8 cellular contexts compared by ENCODE assay signal in genomic region chr12:53493610-53494391, GRCh38. TPM values are rescaled to one million over a fixed set of nuclear protein-coding genes. Genes with fewer than 3 reads are reported as not detected.
DNase-seq lines count a peak whose midpoint lies in the region; ATAC-seq and TF ChIP-seq lines count a peak whose summit lies in the region.

No MANE protein-coding gene starts in this region.

- no peaks in the 10 kb centered on the region for H3K27me3 Mint-ChIP-seq in activated naive CD4-positive, alpha-beta T cell treated with anti-CD3 and anti-CD28 coated beads, Interleukin-2, amount 50 U/mL, for 24 hours

- no peaks in the 10 kb centered on the region for H3K9me3 Mint-ChIP-seq in activated naive CD4-positive, alpha-beta T cell treated with anti-CD3 and anti-CD28 coated beads, Interleukin-2, amount 50 U/mL, for 24 hours

- no peaks in the 10 kb centered on the region for H3K36me3 ChIP-seq in lower lobe of right lung
- H3K36me3 ChIP-seq in transverse colon, result no peaks in the 10 kb centered on the region

- intact Hi-C loops in lower lobe of right lung (cut with DNase I) (no loop called here), transverse colon (cut with DNase I; ENCODE audit: low total_unique reads) (no loop called here)

- peaks cover 44% of the 10 kb centered on the region for H3K4me1 Mint-ChIP-seq in activated naive CD4-positive, alpha-beta T cell treated with anti-CD3 and anti-CD28 coated beads, Interleukin-2, amount 50 U/mL, for 24 hours

- H3K4me3 ChIP-seq in lower lobe of right lung (peak overlapping the region; percentile 63), transverse colon (peak overlapping the region in 3 of 4 donors; percentile 39 to 67 (median 54))

- H3K27ac Mint-ChIP-seq in activated naive CD4-positive, alpha-beta T cell treated with anti-CD3 and anti-CD28 coated beads, Interleukin-2, amount 50 U/mL, for 24 hours, result peak overlapping the region; percentile 96

- DNase-seq in activated naive CD4-positive, alpha-beta T cell treated with anti-CD3 and anti-CD28 coated beads, Interleukin-2, amount 50 U/mL, for 16 hours, result no peak
- DNase-seq in lower lobe of right lung (peak; percentile 24), transverse colon (no peak), 8988T (no peak), GOT3 (lab: John Stamatoyannopoulos, UW) (no peak), H4 (ENCODE audit: low spot score) (no peak)

- in situ Hi-C loops in transverse colon (cut with MboI; ENCODE audit: low pct_ligation_motif_present in 1 of 4, low pct_unique_long_range_greater_than_20kb in 1 of 4, low sequenced_read_pairs in 3 of 4), result no loop called here

- 25 to 41% methylated on average over 6 to 11 of the region's 11 CpGs for WGBS in transverse colon (ENCODE audit: low coverage in 1 of 2), 2 donors

- H3K27ac ChIP-seq in angular gyrus (ENCODE audit: low read depth, low read length) (peak overlapping the region; percentile 96), lower lobe of right lung (peak overlapping the region; percentile 86), transverse colon (peak overlapping the region; percentile 75 to 90 (median 86))

- no peak for TF ChIP-seq POLR2A in transverse colon (IDR thresholded peaks at IDR 0.05)

- no peak for ATAC-seq in lower lobe of right lung

- peak overlapping the region; percentile 94 for H3K4me3 Mint-ChIP-seq in activated naive CD4-positive, alpha-beta T cell treated with anti-CD3 and anti-CD28 coated beads, Interleukin-2, amount 50 U/mL, for 24 hours

- H3K4me1 ChIP-seq in lower lobe of right lung (peaks cover 54% of the 10 kb centered on the region), transverse colon (peaks cover 14 to 47% (median 22%) of the 10 kb centered on the region in 4 donors)

- no peak for TF ChIP-seq EP300 in transverse colon (IDR thresholded peaks at IDR 0.05; ENCODE audit: low read depth)

- H3K27me3 ChIP-seq in lower lobe of right lung (ENCODE audit: low read depth), result no peaks in the 10 kb centered on the region
- H3K27me3 ChIP-seq in transverse colon, result no peaks in the 10 kb centered on the region

- no peaks in the 10 kb centered on the region for H3K36me3 Mint-ChIP-seq in activated naive CD4-positive, alpha-beta T cell treated with anti-CD3 and anti-CD28 coated beads, Interleukin-2, amount 50 U/mL, for 24 hours

- TF ChIP-seq CTCF in lower lobe of right lung (IDR thresholded peaks at IDR 0.05) (no peak), transverse colon (IDR thresholded peaks at IDR 0.05) (no peak)

- H3K9me3 ChIP-seq in lower lobe of right lung (no peaks in the 10 kb centered on the region), transverse colon (no peaks in the 10 kb centered on the region)

RNA-seq across cellular contexts. Expression of gene MAP3K12, which starts 5.5 kb away (rescaled TPM):
- total RNA-seq in lower lobe of right lung (17.5 TPM), transverse colon (10 to 100 TPM in 2 of 4 donors, 1 to 10 TPM in 2; 6.8 to 20.9 (median 10.3) TPM)
- 9.1 and 14.3 TPM in 2 replicates for total RNA-seq in H4 (2014; rRNA removed; shearing (Covaris generic))

RNA-seq across cellular contexts. Expression of gene TARBP2, which starts 7.3 kb away (rescaled TPM):
- total RNA-seq in lower lobe of right lung (34.3 TPM), transverse colon (10 to 100 TPM; 22.4 to 37.0 (median 34.1) TPM)
- 46.4 and 47.0 TPM in 2 replicates for total RNA-seq in H4 (2014; rRNA removed; shearing (Covaris generic))

RNA-seq across cellular contexts. Expression of gene NPFF, which starts 13.5 kb away (rescaled TPM):
- total RNA-seq in lower lobe of right lung (not detected), transverse colon (not detected)
- total RNA-seq in H4 (2014; rRNA removed; shearing (Covaris generic)), result not detected in 2 replicates

RNA-seq across cellular contexts. Expression of gene PCBP2, which starts 41.9 kb away (rescaled TPM):
- total RNA-seq in lower lobe of right lung (767 TPM), transverse colon (100 to 1,000 TPM; 340 to 492 (median 432) TPM)
- total RNA-seq in H4 (2014; rRNA removed; shearing (Covaris generic)), result 187 and 206 TPM in 2 replicates

RNA-seq across cellular contexts. Expression of gene PRR13, which starts 52.3 kb away (rescaled TPM):
- total RNA-seq in lower lobe of right lung (216 TPM), transverse colon (100 to 1,000 TPM; 175 to 307 (median 261) TPM)
- total RNA-seq in H4 (2014; rRNA removed; shearing (Covaris generic)), result 59.6 and 110 TPM in 2 replicates
